27 cellular contexts compared by ENCODE assay signal in the genomic region with DNA sequence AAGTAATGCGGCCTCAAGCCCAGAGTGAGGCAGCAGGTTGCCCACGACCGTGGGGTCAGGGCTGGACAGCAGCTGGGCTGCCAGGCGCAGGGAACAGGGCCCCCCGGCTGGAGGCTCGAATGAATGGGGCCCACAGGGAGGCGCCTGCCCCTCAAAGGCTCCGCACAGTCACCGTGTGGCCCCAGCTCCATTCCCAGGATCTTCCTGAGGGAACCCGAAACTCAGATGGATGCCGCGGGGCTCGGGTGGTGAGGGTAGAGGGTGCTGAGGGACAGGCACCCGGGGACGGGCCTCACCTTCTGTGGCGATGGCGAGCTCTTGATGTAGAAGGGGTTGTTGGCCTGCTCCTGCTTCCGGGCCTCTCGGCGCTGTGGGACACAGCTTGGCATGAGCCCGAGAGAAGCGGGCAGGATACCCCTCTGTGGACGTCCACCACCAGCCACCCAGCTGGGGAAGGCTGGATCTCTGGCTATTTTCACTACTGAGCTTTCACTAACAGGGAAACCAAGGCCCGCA.
"Had no signal": no experiment of that assay in that cellular context is flagged by ENCODE, and none has a peak within 500 bp of the region (broad histone marks: within the 10 kb centered on the region; RNA-seq: fewer than 3 reads in every experiment).

No MANE protein-coding gene starts in this region.

- H3K9me3 Mint-ChIP-seq: naive thymus-derived CD4-positive, alpha-beta T cell; natural killer cell; nephron; neural crest cell; stimulated activated naive B cell treated with anti-CD40 and anti-IgM and Interleukin-4, amounts not matched to agents 10 μg/mL and 1 μg/mL and 100 μg/mL, for 72 hours; stimulated activated naive CD8-positive, alpha-beta T cell treated with anti-CD3 and anti-CD28 coated beads, Interleukin-15, Interleukin-2, amounts not matched to agents 100 ng/mL and 50 ng/mL, for 24 hours had no signal

- H3K4me3 ChIP-seq: ovary, psoas muscle, right lobe of liver, sigmoid colon, stomach, thoracic aorta, thyroid gland, tibial nerve, upper lobe of left lung, vagina had no signal

- H3K36me3 ChIP-seq: ovary had no signal

- DNase-seq: naive thymus-derived CD4-positive, alpha-beta T cell; natural killer cell; occipital lobe; ovary; psoas muscle; right lobe of liver; sigmoid colon; small intestine; stimulated activated CD4-positive, alpha-beta T cell treated with anti-CD3 and anti-CD28 coated beads, Interleukin-15, amount 100 ng/mL, for 24 hours; stimulated activated CD4-positive, alpha-beta T cell treated with anti-CD3 and anti-CD28 coated beads, Interleukin-2, amount 100 ng/mL, for 24 hours; stimulated activated CD4-positive, alpha-beta T cell treated with anti-CD3 and anti-CD28 coated beads, Interleukin-2, amount 100 ng/mL, for 48 hours; stimulated activated CD4-positive, alpha-beta T cell treated with anti-CD3 and anti-CD28 coated beads, Interleukin-4, amount 100 ng/mL, for 24 hours; stimulated activated naive B cell treated with anti-CD40 and anti-IgM and Interleukin-4, amounts not matched to agents 10 μg/mL and 1 μg/mL and 100 μg/mL, for 72 hours; stimulated activated naive CD4-positive, alpha-beta T cell treated with Interleukin-2 at 50 U/mL for 16 hours; stomach; thyroid gland; trophoblast cell had no signal

- H3K9me3 ChIP-seq: ovary, psoas muscle, right lobe of liver, sigmoid colon, stomach, thoracic aorta, thyroid gland, tibial nerve, upper lobe of left lung, vagina had no signal

- ATAC-seq: naive thymus-derived CD4-positive, alpha-beta T cell; natural killer cell; psoas muscle; right cardiac atrium; right lobe of liver; stimulated activated naive B cell treated with anti-CD40 and anti-IgM and Interleukin-4, amounts not matched to agents 10 μg/mL and 1 μg/mL and 100 μg/mL, for 72 hours had no signal

- H3K27me3 Mint-ChIP-seq: naive thymus-derived CD4-positive, alpha-beta T cell; progenitor cell of endocrine pancreas; stimulated activated naive B cell treated with anti-CD40 and anti-IgM and Interleukin-4, amounts not matched to agents 10 μg/mL and 1 μg/mL and 100 μg/mL, for 72 hours; stimulated activated naive CD8-positive, alpha-beta T cell treated with anti-CD3 and anti-CD28 coated beads, Interleukin-15, Interleukin-2, amounts not matched to agents 100 ng/mL and 50 ng/mL, for 24 hours had no signal

- H3K27ac ChIP-seq: ovary, parathyroid adenoma, psoas muscle, right lobe of liver, sigmoid colon, stomach, thoracic aorta, thyroid gland, tibial nerve, upper lobe of left lung, vagina had no signal

- H3K4me1 Mint-ChIP-seq: nephron, neural crest cell had no signal

- H3K4me1 ChIP-seq: parathyroid adenoma, psoas muscle, right lobe of liver, sigmoid colon, stomach, thyroid gland, upper lobe of left lung, vagina had no signal

- H3K36me3 Mint-ChIP-seq: natural killer cell had no signal

- H3K27ac Mint-ChIP-seq: naive thymus-derived CD4-positive, alpha-beta T cell; natural killer cell; nephron; progenitor cell of endocrine pancreas; stimulated activated naive CD8-positive, alpha-beta T cell treated with anti-CD3 and anti-CD28 coated beads, Interleukin-15, Interleukin-2, amounts not matched to agents 100 ng/mL and 50 ng/mL, for 24 hours had no signal

- H3K4me3 Mint-ChIP-seq: naive thymus-derived CD4-positive, alpha-beta T cell; natural killer cell; nephron; neural crest cell; stimulated activated naive B cell treated with anti-CD40 and anti-IgM and Interleukin-4, amounts not matched to agents 10 μg/mL and 1 μg/mL and 100 μg/mL, for 72 hours; stimulated activated naive CD8-positive, alpha-beta T cell treated with anti-CD3 and anti-CD28 coated beads, Interleukin-15, Interleukin-2, amounts not matched to agents 100 ng/mL and 50 ng/mL, for 24 hours had no signal
